Comparison of ENCODE assay signal across 25 cellular contexts in genomic region chr5:67028981-67029380, GRCh38.
"Had no signal": no experiment of that assay in that cellular context is flagged by ENCODE, and none has a peak within 500 bp of the region (broad histone marks: within the 10 kb centered on the region; RNA-seq: fewer than 3 reads in every experiment).

No MANE protein-coding gene starts in this region.

- H3K27ac ChIP-seq: body of pancreas, cardiac muscle cell, colonic mucosa, WERI-Rb-1 had no signal

- ATAC-seq: activated CD8-positive, alpha-beta T cell treated with anti-CD3 and anti-CD28 coated beads for 36 hours; activated T-cell treated with anti-CD3 and anti-CD28 coated beads, Interleukin-2, amount 50 U/mL, for 4 hours; body of pancreas; T-cell had no signal

- H3K9me3 ChIP-seq: body of pancreas, colonic mucosa had no signal

- H3K36me3 ChIP-seq: cardiac muscle cell, colonic mucosa, WERI-Rb-1 had no signal

- DNase-seq: activated B cell treated with CpG ODN at 0.5 μM for 24 hours; activated CD4-positive, alpha-beta T cell treated with anti-CD3 and anti-CD28 coated beads, Interleukin-2, amount 50 U/mL, for 1 hour; activated CD8-positive, alpha-beta memory T cell treated with anti-CD3 and anti-CD28 coated beads for 24 hours; activated CD8-positive, alpha-beta T cell treated with anti-CD3 and anti-CD28 coated beads for 36 hours; activated effector memory CD4-positive, alpha-beta T cell treated with anti-CD3 and anti-CD28 coated beads, Interleukin-2, amount 50 U/mL, for 16 hours; activated T-cell treated with anti-CD3 and anti-CD28 coated beads, Interleukin-2, amount 50 U/mL, for 4 hours; amniotic stem cell; anterior cingulate cortex; body of pancreas; central memory CD4-positive, alpha-beta T cell; cerebellar nuclear complex; colonic mucosa; effector CD8-positive, alpha-beta T cell; head of caudate nucleus; SW 1271; T-cell; T1000; WERI-Rb-1 had no signal

- H3K27me3 Mint-ChIP-seq: activated B cell treated with CpG ODN at 0.5 μM for 24 hours; activated CD8-positive, alpha-beta T cell treated with anti-CD3 and anti-CD28 coated beads for 36 hours; activated naive CD4-positive, alpha-beta T cell treated with anti-CD3 and anti-CD28 coated beads, Interleukin-2, amount 50 U/mL, for 24 hours; T-cell had no signal

- FAIRE-seq: endometrium had no signal

- H3K4me3 Mint-ChIP-seq: activated B cell treated with CpG ODN at 0.5 μM for 24 hours; activated CD8-positive, alpha-beta T cell treated with anti-CD3 and anti-CD28 coated beads for 36 hours; activated naive CD4-positive, alpha-beta T cell treated with anti-CD3 and anti-CD28 coated beads for 36 hours; activated T-cell treated with anti-CD3 and anti-CD28 coated beads, Interleukin-2, amount 50 U/mL, for 4 hours; T-cell; T-helper 1 cell treated with Interleukin-12 subunit alpha and Interleukin-12 subunit beta and Interleukin-4 antibody, amounts not matched to agents 30 μg/mL and 1 μg/mL, for 36 hours; T-helper 2 cell treated with Interferon-gamma antibody and Interleukin-4, amounts not matched to agents 5 μg/mL and 100 μg/mL, for 36 hours had no signal

- H3K27ac Mint-ChIP-seq: activated B cell treated with CpG ODN at 0.5 μM for 24 hours; activated T-helper 2 cell treated with anti-CD3 and anti-CD28 coated beads, Interferon-gamma antibody, Interleukin-2, Interleukin-4, amounts not matched to agents 10 μg/mL and 5 μg/mL and 100 μg/mL, durations not matched to agents 14 hours and 24 hours and 36 hours; T-helper 1 cell treated with Interleukin-12 subunit alpha and Interleukin-12 subunit beta and Interleukin-4 antibody, amounts not matched to agents 30 μg/mL and 1 μg/mL, for 36 hours; T-helper 2 cell treated with Interferon-gamma antibody and Interleukin-4, amounts not matched to agents 5 μg/mL and 100 μg/mL, for 36 hours had no signal

- H3K4me1 ChIP-seq: colonic mucosa had no signal

- H3K27me3 ChIP-seq: body of pancreas, cardiac muscle cell, colonic mucosa had no signal

- H3K9me3 Mint-ChIP-seq: activated B cell treated with CpG ODN at 0.5 μM for 24 hours; activated CD8-positive, alpha-beta T cell treated with anti-CD3 and anti-CD28 coated beads for 36 hours; activated naive CD4-positive, alpha-beta T cell treated with anti-CD3 and anti-CD28 coated beads for 36 hours; activated T-cell treated with anti-CD3 and anti-CD28 coated beads, Interleukin-2, amount 50 U/mL, for 4 hours; activated T-helper 2 cell treated with anti-CD3 and anti-CD28 coated beads, Interferon-gamma antibody, Interleukin-2, Interleukin-4, amounts not matched to agents 10 μg/mL and 5 μg/mL and 100 μg/mL, durations not matched to agents 14 hours and 24 hours and 36 hours; T-cell; T-helper 1 cell treated with Interleukin-12 subunit alpha and Interleukin-12 subunit beta and Interleukin-4 antibody, amounts not matched to agents 30 μg/mL and 1 μg/mL, for 36 hours; T-helper 2 cell treated with Interferon-gamma antibody and Interleukin-4, amounts not matched to agents 5 μg/mL and 100 μg/mL, for 36 hours had no signal

- H3K4me3 ChIP-seq: body of pancreas, cardiac muscle cell, colonic mucosa had no signal
